In the genomic region with DNA sequence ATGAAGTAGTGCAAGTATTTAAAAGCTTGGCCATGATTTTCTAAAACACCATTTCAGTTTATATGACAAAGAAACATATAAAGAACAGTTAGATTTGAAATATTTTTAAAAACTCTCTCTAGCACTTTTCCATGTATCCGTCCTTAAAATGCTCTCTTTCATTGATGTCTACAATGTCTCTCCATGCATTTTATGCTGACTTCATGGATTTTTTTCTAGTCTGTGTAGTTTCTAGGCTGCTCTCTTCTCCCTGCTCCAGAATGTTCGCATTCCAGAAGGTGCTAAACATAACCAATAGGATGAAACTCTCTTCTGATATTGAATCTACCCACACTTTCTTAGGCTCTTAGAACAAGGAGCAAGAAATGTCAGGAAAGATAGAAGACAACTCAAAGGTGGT, we compare ENCODE assay signal across 38 cellular contexts.
"Had no signal": no experiment of that assay in that cellular context is flagged by ENCODE, and none has a peak within 500 bp of the region (broad histone marks: within the 10 kb centered on the region; RNA-seq: fewer than 3 reads in every experiment).

No MANE protein-coding gene starts in this region.

- H3K4me3 ChIP-seq: adrenal gland, breast epithelium, cardiac muscle cell, coronary artery, dorsolateral prefrontal cortex, heart right ventricle, hepatocyte had no signal

- H2AFZ ChIP-seq: hepatocyte had no signal

- H3K36me3 Mint-ChIP-seq: activated naive CD4-positive, alpha-beta T cell treated with anti-CD3 and anti-CD28 coated beads, Interleukin-2, amount 50 U/mL, for 24 hours; activated naive CD8-positive, alpha-beta T cell treated with anti-CD3 and anti-CD28 coated beads for 36 hours; brain had no signal

- H3K27me3 Mint-ChIP-seq: activated B cell treated with CpG ODN at 0.5 μM for 24 hours; activated CD8-positive, alpha-beta T cell treated with anti-CD3 and anti-CD28 coated beads for 36 hours; activated naive CD4-positive, alpha-beta T cell treated with anti-CD3 and anti-CD28 coated beads, Interleukin-2, amount 50 U/mL, for 24 hours; activated naive CD8-positive, alpha-beta T cell treated with anti-CD3 and anti-CD28 coated beads for 36 hours; activated naive CD8-positive, alpha-beta T cell treated with anti-CD3 and anti-CD28 coated beads, Interleukin-2, amount 50 U/mL, for 24 hours; brain; dendritic cell treated with granulocyte-macrophage colony-stimulating factor and Interleukin-4, amounts not matched to agents 40 ng/mL and 50 ng/mL, for 4 days; T-helper 17 cell had no signal

- FAIRE-seq: frontal cortex had no signal

- H3K4me2 ChIP-seq: hepatocyte had no signal

- H3K27ac ChIP-seq: adrenal gland, breast epithelium, cardiac muscle cell, coronary artery, dorsolateral prefrontal cortex, heart right ventricle, hepatocyte, WERI-Rb-1 had no signal

- H3K9me3 Mint-ChIP-seq: activated naive CD8-positive, alpha-beta T cell treated with anti-CD3 and anti-CD28 coated beads for 36 hours; activated naive CD8-positive, alpha-beta T cell treated with anti-CD3 and anti-CD28 coated beads, Interleukin-2, amount 50 U/mL, for 24 hours; activated T-helper 1 cell treated with anti-CD3 and anti-CD28 coated beads, Interleukin-12 subunit alpha, Interleukin-12 subunit beta, Interleukin-2, Interleukin-4 antibody, amounts not matched to agents 30 ng/mL and 10 ng/mL and 1 ng/mL, durations not matched to agents 14 hours and 24 hours and 36 hours; brain; dendritic cell treated with granulocyte-macrophage colony-stimulating factor and Interleukin-4, amounts not matched to agents 40 ng/mL and 50 ng/mL, for 4 days; endodermal cell had no signal

- ATAC-seq: activated CD4-positive, CD25-positive, alpha-beta regulatory T cell treated with anti-CD3 and anti-CD28 coated beads, Interleukin-2, amount 50 U/mL, for 24 hours; activated CD8-positive, alpha-beta T cell treated with anti-CD3 and anti-CD28 coated beads for 36 hours; activated naive CD8-positive, alpha-beta T cell treated with anti-CD3 and anti-CD28 coated beads, Interleukin-2, amount 50 U/mL, for 24 hours; esophagus mucosa; heart right ventricle; T-helper 17 cell had no signal

- H3K4me1 Mint-ChIP-seq: activated B cell treated with CpG ODN at 0.5 μM for 24 hours; activated naive CD4-positive, alpha-beta T cell treated with anti-CD3 and anti-CD28 coated beads, Interleukin-2, amount 50 U/mL, for 24 hours; activated naive CD8-positive, alpha-beta T cell treated with anti-CD3 and anti-CD28 coated beads for 36 hours; activated naive CD8-positive, alpha-beta T cell treated with anti-CD3 and anti-CD28 coated beads, Interleukin-2, amount 50 U/mL, for 24 hours; brain; T-helper 17 cell had no signal

- H3K27ac Mint-ChIP-seq: activated B cell treated with CpG ODN at 0.5 μM for 24 hours; activated CD8-positive, alpha-beta T cell treated with anti-CD3 and anti-CD28 coated beads for 36 hours; activated naive CD4-positive, alpha-beta T cell treated with anti-CD3 and anti-CD28 coated beads for 36 hours; activated naive CD4-positive, alpha-beta T cell treated with anti-CD3 and anti-CD28 coated beads, Interleukin-2, amount 50 U/mL, for 24 hours; activated naive CD8-positive, alpha-beta T cell treated with anti-CD3 and anti-CD28 coated beads for 36 hours; activated naive CD8-positive, alpha-beta T cell treated with anti-CD3 and anti-CD28 coated beads, Interleukin-2, amount 50 U/mL, for 24 hours; activated T-helper 1 cell treated with anti-CD3 and anti-CD28 coated beads, Interleukin-12 subunit alpha, Interleukin-12 subunit beta, Interleukin-2, Interleukin-4 antibody, amounts not matched to agents 30 ng/mL and 10 ng/mL and 1 ng/mL, durations not matched to agents 14 hours and 24 hours and 36 hours; activated T-helper 2 cell treated with anti-CD3 and anti-CD28 coated beads, Interferon-gamma antibody, Interleukin-2, Interleukin-4, amounts not matched to agents 10 μg/mL and 5 μg/mL and 100 μg/mL, durations not matched to agents 14 hours and 24 hours and 36 hours; brain; dendritic cell treated with granulocyte-macrophage colony-stimulating factor and Interleukin-4, amounts not matched to agents 40 ng/mL and 50 ng/mL, for 4 days; endodermal cell; T-helper 17 cell; T-helper 2 cell treated with Interferon-gamma antibody and Interleukin-4, amounts not matched to agents 5 μg/mL and 100 μg/mL, for 36 hours had no signal

- H3K79me2 ChIP-seq: hepatocyte had no signal

- DNase-seq: activated B cell treated with CpG ODN at 0.5 μM for 24 hours; activated CD4-positive, alpha-beta T cell treated with anti-CD3 and anti-CD28 coated beads for 48 hours; activated CD4-positive, alpha-beta T cell treated with anti-CD3 and anti-CD28 coated beads, Interleukin-2, amount 50 U/mL, for 1 hour; activated CD4-positive, alpha-beta T cell treated with anti-CD3 and anti-CD28 coated beads, Interleukin-2, amount 50 U/mL, for 48 hours; activated CD8-positive, alpha-beta memory T cell treated with anti-CD3 and anti-CD28 coated beads for 24 hours; activated CD8-positive, alpha-beta memory T cell treated with anti-CD3 and anti-CD28 coated beads, Interleukin-2, amount 50 U/mL, for 4 hours; activated CD8-positive, alpha-beta T cell treated with anti-CD3 and anti-CD28 coated beads for 36 hours; activated effector memory CD4-positive, alpha-beta T cell treated with anti-CD3 and anti-CD28 coated beads, Interleukin-2, amount 50 U/mL, for 16 hours; activated naive CD4-positive, alpha-beta T cell treated with anti-CD3 and anti-CD28 coated beads for 36 hours; activated naive CD8-positive, alpha-beta T cell treated with anti-CD3 and anti-CD28 coated beads for 36 hours; activated naive CD8-positive, alpha-beta T cell treated with anti-CD3 and anti-CD28 coated beads, Interleukin-2, amount 50 U/mL, for 24 hours; activated T-cell treated with anti-CD3 and anti-CD28 coated beads, Interleukin-2, amount 50 U/mL, for 1 hour; activated T-cell treated with anti-CD3 and anti-CD28 coated beads, Interleukin-2, amount 50 U/mL, for 48 hours; adrenal gland; amygdala; aorta; central memory CD4-positive, alpha-beta T cell; cerebellar nuclear complex; dorsolateral prefrontal cortex; effector memory CD4-positive, alpha-beta T cell; endodermal cell; heart right ventricle; T-helper 17 cell; T1000; WERI-Rb-1 had no signal

- H3K36me3 ChIP-seq: adrenal gland, breast epithelium, cardiac muscle cell, heart right ventricle, WERI-Rb-1 had no signal

- H3K4me1 ChIP-seq: adrenal gland, breast epithelium had no signal

- H3K9me3 ChIP-seq: adrenal gland, breast epithelium, heart right ventricle had no signal

- H3K27me3 ChIP-seq: adrenal gland, breast epithelium, cardiac muscle cell, dorsolateral prefrontal cortex, heart right ventricle, hepatocyte had no signal

- H3K4me3 Mint-ChIP-seq: activated B cell treated with CpG ODN at 0.5 μM for 24 hours; activated CD8-positive, alpha-beta T cell treated with anti-CD3 and anti-CD28 coated beads for 36 hours; activated naive CD4-positive, alpha-beta T cell treated with anti-CD3 and anti-CD28 coated beads for 36 hours; activated naive CD4-positive, alpha-beta T cell treated with anti-CD3 and anti-CD28 coated beads, Interleukin-2, amount 50 U/mL, for 24 hours; activated naive CD8-positive, alpha-beta T cell treated with anti-CD3 and anti-CD28 coated beads for 36 hours; activated naive CD8-positive, alpha-beta T cell treated with anti-CD3 and anti-CD28 coated beads, Interleukin-2, amount 50 U/mL, for 24 hours; activated T-helper 1 cell treated with anti-CD3 and anti-CD28 coated beads, Interleukin-12 subunit alpha, Interleukin-12 subunit beta, Interleukin-2, Interleukin-4 antibody, amounts not matched to agents 30 ng/mL and 10 ng/mL and 1 ng/mL, durations not matched to agents 14 hours and 24 hours and 36 hours; brain; dendritic cell treated with granulocyte-macrophage colony-stimulating factor and Interleukin-4, amounts not matched to agents 40 ng/mL and 50 ng/mL, for 4 days; endodermal cell; T-helper 17 cell; T-helper 2 cell treated with Interferon-gamma antibody and Interleukin-4, amounts not matched to agents 5 μg/mL and 100 μg/mL, for 36 hours had no signal
